Comparison of ENCODE assay signal across 9 cellular contexts in genomic region chr15:92880796-92881569, GRCh38. TPM values are rescaled to one million over a fixed set of nuclear protein-coding genes. Genes with fewer than 3 reads are reported as not detected.
A peak's percentile ranks its signal among the peaks of the same experiment; 100 is the strongest.
DNase-seq lines count a peak whose midpoint lies in the region; ATAC-seq and TF ChIP-seq lines count a peak whose summit lies in the region.
"Had no signal": no experiment of that assay in that cellular context is flagged by ENCODE, and none has a peak within 500 bp of the region (broad histone marks: within the 10 kb centered on the region; RNA-seq: fewer than 3 reads in every experiment).

No MANE protein-coding gene starts in this region.

- H3K4me3 ChIP-seq in adipocyte (ENCODE audit: low read length): peak overlapping the region; percentile 76
- peak overlapping the region in 1 of 3 donors; percentile 9 for H3K4me3 ChIP-seq in liver (ENCODE audit: low read depth in 1 of 3, low read length in 3 of 3)
- peak overlapping the region; percentile 98 for H3K4me3 ChIP-seq in thymus (ENCODE audit: low read length)

- no peaks in the 10 kb centered on the region for H3K27me3 Mint-ChIP-seq in activated CD8-positive, alpha-beta memory T cell treated with anti-CD3 and anti-CD28 coated beads, Interleukin-2, amount 10 ng/mL, durations not matched to agents 7 days and 5 days

- CTCF ChIA-PET in activated CD8-positive, alpha-beta memory T cell treated with anti-CD3 and anti-CD28 coated beads, Interleukin-2, amount 10 ng/mL, durations not matched to agents 7 days and 5 days (lab: Charles Lee): interaction anchor here (1.2 to 6.7 kb wide), 8 partner anchors 21 to 166 kb away, joined by 3 to 98 read pairs (median 10); partner anchors contain the start of gene CHD2

- H3K9me3 ChIP-seq in adipocyte (ENCODE audit: control insufficient read depth, low read length): no peaks in the 10 kb centered on the region
- H3K9me3 ChIP-seq in liver (ENCODE audit: control insufficient read depth in 4 of 4, low read length in 3 of 4): no peaks in the 10 kb centered on the region
- H3K9me3 ChIP-seq in thymus (ENCODE audit: control insufficient read depth): no peaks in the 10 kb centered on the region

- TF ChIP-seq CTCF in liver (IDR thresholded peaks at IDR 0.05; ENCODE audit: low read depth, low read length, missing input control): no peak
- no peak for TF ChIP-seq CTCF in GM13977 (IDR thresholded peaks at IDR 0.05; ENCODE audit: extremely low read depth, insufficient read depth, missing control alignments)

- H3K4me1 ChIP-seq in adipocyte (ENCODE audit: control insufficient read depth, insufficient read depth, low read length): peaks cover 15% of the 10 kb centered on the region
- peaks cover 0 to 19% (median 1%) of the 10 kb centered on the region in 4 donors for H3K4me1 ChIP-seq in liver (ENCODE audit: control insufficient read depth in 4 of 4, insufficient read depth in 4 of 4, low read length in 3 of 4)
- peaks cover 41% of the 10 kb centered on the region for H3K4me1 ChIP-seq in thymus (ENCODE audit: control insufficient read depth, insufficient read depth, low read length)

- peaks cover 33% of the 10 kb centered on the region for H3K4me1 Mint-ChIP-seq in activated CD8-positive, alpha-beta memory T cell treated with anti-CD3 and anti-CD28 coated beads, Interleukin-2, amount 10 ng/mL, durations not matched to agents 7 days and 5 days

- 38% methylated on average over 4 of the region's 4 CpGs for WGBS in liver
- WGBS in thymus: 28% methylated on average over 4 of the region's 4 CpGs

- H3K27ac Mint-ChIP-seq in activated CD8-positive, alpha-beta memory T cell treated with anti-CD3 and anti-CD28 coated beads, Interleukin-2, amount 10 ng/mL, durations not matched to agents 7 days and 5 days: peak overlapping the region; percentile 98

- H3K27ac ChIP-seq in liver (ENCODE audit: low read depth in 1 of 2, low read length in 2 of 2) (peak overlapping the region; percentile 88 to 91), thymus (ENCODE audit: low read depth) (peak overlapping the region; percentile 99)

- H3K9ac ChIP-seq in adipocyte (ENCODE audit: low read length): peak overlapping the region; percentile 87
- H3K9ac ChIP-seq in liver (ENCODE audit: low read depth in 1 of 2, low read length in 2 of 2): peak overlapping the region in 1 of 2 donors; percentile 92

- H3K4me3 Mint-ChIP-seq in activated CD8-positive, alpha-beta memory T cell treated with anti-CD3 and anti-CD28 coated beads, Interleukin-2, amount 10 ng/mL, durations not matched to agents 7 days and 5 days: peak overlapping the region; percentile 82

- H3K9me3 Mint-ChIP-seq in activated CD8-positive, alpha-beta memory T cell treated with anti-CD3 and anti-CD28 coated beads, Interleukin-2, amount 10 ng/mL, durations not matched to agents 7 days and 5 days (ENCODE audit: low read depth): peaks cover 3% of the 10 kb centered on the region

- H3K27me3 ChIP-seq in adipocyte (replicated peaks; ENCODE audit: control insufficient read depth, insufficient read depth, low read length) (no peaks in the 10 kb centered on the region), liver (ENCODE audit: control insufficient read depth in 4 of 4, insufficient read depth in 4 of 4, low read length in 3 of 4) (no peaks in the 10 kb centered on the region), thymus (ENCODE audit: control insufficient read depth, insufficient read depth) (no peaks in the 10 kb centered on the region)

- H3K36me3 Mint-ChIP-seq in activated CD8-positive, alpha-beta memory T cell treated with anti-CD3 and anti-CD28 coated beads, Interleukin-2, amount 10 ng/mL, durations not matched to agents 7 days and 5 days: peaks cover 27% of the 10 kb centered on the region

- H3K36me3 ChIP-seq in adipocyte (ENCODE audit: control insufficient read depth, insufficient read depth, low read length, severe bottlenecking): peaks cover 1% of the 10 kb centered on the region
- H3K36me3 ChIP-seq in liver (ENCODE audit: control insufficient read depth in 4 of 4, insufficient read depth in 3 of 4, low read depth in 1 of 4, low read length in 3 of 4): peaks cover 0 to 4% (median 0%) of the 10 kb centered on the region in 4 donors
- no peaks in the 10 kb centered on the region for H3K36me3 ChIP-seq in thymus (ENCODE audit: control insufficient read depth, insufficient read depth)

- no peak for DNase-seq in activated CD8-positive, alpha-beta memory T cell treated with anti-CD3 and anti-CD28 coated beads, Interleukin-2, amount 10 ng/mL, durations not matched to agents 7 days and 5 days
- no peak for DNase-seq in activated CD8-positive, alpha-beta memory T cell treated with anti-CD3 and anti-CD28 coated beads, Interleukin-2, amount 50 U/mL, for 48 hours
- DNase-seq in adipocyte (ENCODE audit: low read depth) (peak; percentile 56), NCI-H2107 treated with DMSO at 0.1 percent for 48 hours (lab: John Stamatoyannopoulos, UW; ENCODE audit: unreplicated experiment) (no peak), GM13977 (ENCODE audit: low spot score) (no peak)
- DNase-seq: T-helper 9 cell had no signal

- ATAC-seq in activated CD8-positive, alpha-beta memory T cell treated with anti-CD3 and anti-CD28 coated beads, Interleukin-2, amount 10 ng/mL, durations not matched to agents 7 days and 5 days: no peak
- ATAC-seq in GM21390 (IDR thresholded peaks at IDR 0.05; ENCODE audit: unreplicated experiment): no peak

- TF ChIP-seq RAD21 in liver (IDR thresholded peaks at IDR 0.05): no peak

- in situ Hi-C loops in GM13977 (cut with MboI; ENCODE audit: low pct_unique_long_range_greater_than_20kb, low sequenced_read_pairs, unreplicated experiment): loop anchor here (10.0 kb wide), 1 partner anchor 66 kb away; no protein-coding TSS in a partner anchor

TF ChIP-seq in liver, 16 proteins besides CTCF, POLR2A, EP300 and RAD21:
- TF ChIP-seq NR2F2 (IDR thresholded peaks at IDR 0.05): no peak
- TF ChIP-seq, protein P1, sequence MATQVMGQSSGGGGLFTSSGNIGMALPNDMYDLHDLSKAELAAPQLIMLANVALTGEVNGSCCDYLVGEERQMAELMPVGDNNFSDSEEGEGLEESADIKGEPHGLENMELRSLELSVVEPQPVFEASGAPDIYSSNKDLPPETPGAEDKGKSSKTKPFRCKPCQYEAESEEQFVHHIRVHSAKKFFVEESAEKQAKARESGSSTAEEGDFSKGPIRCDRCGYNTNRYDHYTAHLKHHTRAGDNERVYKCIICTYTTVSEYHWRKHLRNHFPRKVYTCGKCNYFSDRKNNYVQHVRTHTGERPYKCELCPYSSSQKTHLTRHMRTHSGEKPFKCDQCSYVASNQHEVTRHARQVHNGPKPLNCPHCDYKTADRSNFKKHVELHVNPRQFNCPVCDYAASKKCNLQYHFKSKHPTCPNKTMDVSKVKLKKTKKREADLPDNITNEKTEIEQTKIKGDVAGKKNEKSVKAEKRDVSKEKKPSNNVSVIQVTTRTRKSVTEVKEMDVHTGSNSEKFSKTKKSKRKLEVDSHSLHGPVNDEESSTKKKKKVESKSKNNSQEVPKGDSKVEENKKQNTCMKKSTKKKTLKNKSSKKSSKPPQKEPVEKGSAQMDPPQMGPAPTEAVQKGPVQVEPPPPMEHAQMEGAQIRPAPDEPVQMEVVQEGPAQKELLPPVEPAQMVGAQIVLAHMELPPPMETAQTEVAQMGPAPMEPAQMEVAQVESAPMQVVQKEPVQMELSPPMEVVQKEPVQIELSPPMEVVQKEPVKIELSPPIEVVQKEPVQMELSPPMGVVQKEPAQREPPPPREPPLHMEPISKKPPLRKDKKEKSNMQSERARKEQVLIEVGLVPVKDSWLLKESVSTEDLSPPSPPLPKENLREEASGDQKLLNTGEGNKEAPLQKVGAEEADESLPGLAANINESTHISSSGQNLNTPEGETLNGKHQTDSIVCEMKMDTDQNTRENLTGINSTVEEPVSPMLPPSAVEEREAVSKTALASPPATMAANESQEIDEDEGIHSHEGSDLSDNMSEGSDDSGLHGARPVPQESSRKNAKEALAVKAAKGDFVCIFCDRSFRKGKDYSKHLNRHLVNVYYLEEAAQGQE (IDR thresholded peaks at IDR 0.05): no peak
- TF ChIP-seq GABPA (IDR thresholded peaks at IDR 0.05 in 1 of 2, conservative IDR thresholded peaks at IDR 0.05 in 1 of 2): no peak
TF ChIP-seq in liver: peak in this region for 0.

RNA-seq across cellular contexts. Expression of gene CHD2, which starts 19.1 kb away (rescaled TPM):
- 100 to 1,000 TPM; 121 to 151 TPM for total RNA-seq in activated CD8-positive, alpha-beta memory T cell treated with anti-CD3 and anti-CD28 coated beads, Interleukin-2, amount 10 ng/mL, durations not matched to agents 7 days and 5 days
- 10 to 100 TPM; 70.5 to 90.2 TPM for total RNA-seq in liver
- polyA plus RNA-seq in liver: 10 to 100 TPM; 13.9 to 28.3 TPM
- 62.0 TPM for polyA plus RNA-seq in thymus
